Comparison of ENCODE assay signal across 8 cellular contexts in genomic region chr1:246724001-246724724, GRCh38. TPM values are rescaled to one million over a fixed set of nuclear protein-coding genes. Genes with fewer than 3 reads are reported as not detected.
DNase-seq lines count a peak whose midpoint lies in the region; ATAC-seq, FAIRE-seq and TF ChIP-seq lines count a peak whose summit lies in the region.

Gene SCCPDH, plus strand, starts transcription at chr1:246724409. Its CDS starts 14 bp downstream, at chr1:246724423.

- peak within 1 kb of the TSS; percentile 98 for H2AFZ ChIP-seq in ACC112 (ENCODE audit: low read length, unreplicated experiment)

- DNase-seq in NCI-H2196 treated with DMSO at 0.1 percent for 48 hours (lab: John Stamatoyannopoulos, UW; ENCODE audit: unreplicated experiment) (peak; percentile 1), bronchial epithelial cell (ENCODE audit: low read depth) (no peak), iris pigment epithelial cell (ENCODE audit: low read depth) (peak; percentile 68)
- peak; percentile 70 for DNase-seq in stimulated activated CD4-positive, alpha-beta T cell treated with anti-CD3 and anti-CD28 coated beads, Interleukin-12 subunit alpha, Interleukin-12 subunit beta, amount 100 ng/mL, for 4 hours

- H3K4me1 ChIP-seq in ACC112 (ENCODE audit: control insufficient read depth, insufficient read depth, low read length, unreplicated experiment): peaks cover 9% of the 10 kb centered on the region

- H3K27me3 ChIP-seq in ACC112 (ENCODE audit: insufficient read depth, low read length) (no peaks in the 10 kb centered on the region), bronchial epithelial cell (ENCODE audit: control insufficient read depth, insufficient read depth, low read length) (no peaks in the 10 kb centered on the region)

- ATAC-seq in GM18858 (IDR thresholded peaks at IDR 0.05; ENCODE audit: unreplicated experiment) (peak; percentile 91), HG03066 (IDR thresholded peaks at IDR 0.05; ENCODE audit: low read depth, unreplicated experiment) (peak; percentile 87)

- peaks cover 23% of the 10 kb centered on the region for H3K36me3 ChIP-seq in ACC112 (ENCODE audit: insufficient read depth, low read length)
- peaks cover 1% of the 10 kb centered on the region for H3K36me3 ChIP-seq in bronchial epithelial cell (ENCODE audit: control insufficient read depth, insufficient read depth, low read length)

- TF ChIP-seq CTCF in WI38 (IDR thresholded peaks at IDR 0.05; ENCODE audit: low read depth, low read length) (no peak), bronchial epithelial cell (IDR thresholded peaks at IDR 0.05; ENCODE audit: insufficient read depth, low read length, severe bottlenecking) (no peak)

- peaks cover 22% of the 10 kb centered on the region for H3K79me2 ChIP-seq in ACC112 (ENCODE audit: control insufficient read depth, insufficient read depth, low read length, unreplicated experiment)

- H3K27ac ChIP-seq in ACC112 (ENCODE audit: low read depth, low read length): peak within 1 kb of the TSS; percentile 56; the same call in 1 of the 2 replicates

- H3K4me3 ChIP-seq in ACC112 (ENCODE audit: low read depth, low read length) (peak within 1 kb of the TSS; percentile 98), WI38 (ENCODE audit: low read depth, low read length) (peak within 1 kb of the TSS; percentile 74), bronchial epithelial cell (ENCODE audit: low read depth, low read length) (peak within 1 kb of the TSS; percentile 74)

- no peak for FAIRE-seq in bronchial epithelial cell (lab: Jason Lieb, UNC)

RNA-seq across cellular contexts. Expression of gene SCCPDH, which starts in this region (rescaled TPM):
- 3.7 and 4.9 TPM in 2 replicates for total RNA-seq in bronchial epithelial cell
